In the genomic region with DNA sequence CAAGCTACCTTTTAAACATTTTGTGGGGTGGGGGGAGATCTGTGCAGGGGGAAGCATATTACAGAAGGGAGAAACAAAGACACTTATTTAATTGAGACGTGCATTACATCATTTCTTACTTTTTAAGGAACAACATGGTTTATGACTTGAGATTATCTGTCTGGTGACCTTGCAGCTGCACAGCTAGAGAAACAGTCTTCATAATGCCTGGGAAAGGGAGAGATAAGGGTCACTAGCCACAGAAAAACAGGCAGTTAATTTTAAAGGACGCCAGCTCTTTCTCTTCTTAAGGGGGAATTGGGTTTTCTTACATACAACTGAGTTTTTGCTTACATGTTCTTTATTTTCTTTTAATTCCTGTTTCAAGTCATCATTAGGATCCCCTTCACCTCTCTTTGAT, we compare ENCODE assay signal across 1 cellular context.
TF ChIP-seq lines count a peak whose summit lies in the region.

No MANE protein-coding gene starts in this region.

TF ChIP-seq in K562, 482 proteins besides CTCF, POLR2A, EP300 and RAD21 (continued from another document and continues in another):
- TF ChIP-seq BRF2 (IDR thresholded peaks at IDR 0.05; ENCODE audit: borderline replicate concordance, insufficient read depth, insufficient read length) (no peak), ZNF133 (CRISPR knock-in tag; IDR thresholded peaks at IDR 0.05) (no peak), PTBP1 (IDR thresholded peaks at IDR 0.05; ENCODE audit: low read depth, low read length) (no peak), RFX1 (IDR thresholded peaks at IDR 0.05) (no peak), ZNF274 (IDR thresholded peaks at IDR 0.05; ENCODE audit: borderline replicate concordance, low read depth, low read length) (no peak), ETV6 (IDR thresholded peaks at IDR 0.05; ENCODE audit: borderline replicate concordance in 1 of 2, low read depth in 2 of 2, low read length in 1 of 2) (no peak), ETV6 (CRISPR knock-in tag; IDR thresholded peaks at IDR 0.05; ENCODE audit: borderline replicate concordance) (no peak), NUFIP1 (IDR thresholded peaks at IDR 0.05; ENCODE audit: partially characterized antibody) (no peak), ARNT (IDR thresholded peaks at IDR 0.05) (peak in 1 of 2 experiments; percentile 37; a peak in 2 of 4 replicates), ZBED1 (IDR thresholded peaks at IDR 0.05) (no peak), ZNF277 (CRISPR knock-in tag; IDR thresholded peaks at IDR 0.05; ENCODE audit: borderline replicate concordance) (no peak), CBFB (CRISPR knock-in tag; IDR thresholded peaks at IDR 0.05) (no peak), CBX2 (IDR thresholded peaks at IDR 0.05; ENCODE audit: insufficient read depth, low read length, poor library complexity, severe bottlenecking) (no peak), ZC3H4 (CRISPR knock-in tag; IDR thresholded peaks at IDR 0.05; ENCODE audit: borderline replicate concordance) (no peak), ZNF75A (CRISPR knock-in tag; IDR thresholded peaks at IDR 0.05) (peak; percentile 20; the same call in 1 of the 2 replicates), ETV5 (CRISPR knock-in tag; IDR thresholded peaks at IDR 0.05; ENCODE audit: low read depth) (no peak), ZNF232 (CRISPR knock-in tag; IDR thresholded peaks at IDR 0.05) (no peak), PHF21A (IDR thresholded peaks at IDR 0.05; ENCODE audit: borderline replicate concordance, low read depth) (no peak), ZNF23 (CRISPR knock-in tag; IDR thresholded peaks at IDR 0.05) (no peak)
- TF ChIP-seq, protein P1, sequence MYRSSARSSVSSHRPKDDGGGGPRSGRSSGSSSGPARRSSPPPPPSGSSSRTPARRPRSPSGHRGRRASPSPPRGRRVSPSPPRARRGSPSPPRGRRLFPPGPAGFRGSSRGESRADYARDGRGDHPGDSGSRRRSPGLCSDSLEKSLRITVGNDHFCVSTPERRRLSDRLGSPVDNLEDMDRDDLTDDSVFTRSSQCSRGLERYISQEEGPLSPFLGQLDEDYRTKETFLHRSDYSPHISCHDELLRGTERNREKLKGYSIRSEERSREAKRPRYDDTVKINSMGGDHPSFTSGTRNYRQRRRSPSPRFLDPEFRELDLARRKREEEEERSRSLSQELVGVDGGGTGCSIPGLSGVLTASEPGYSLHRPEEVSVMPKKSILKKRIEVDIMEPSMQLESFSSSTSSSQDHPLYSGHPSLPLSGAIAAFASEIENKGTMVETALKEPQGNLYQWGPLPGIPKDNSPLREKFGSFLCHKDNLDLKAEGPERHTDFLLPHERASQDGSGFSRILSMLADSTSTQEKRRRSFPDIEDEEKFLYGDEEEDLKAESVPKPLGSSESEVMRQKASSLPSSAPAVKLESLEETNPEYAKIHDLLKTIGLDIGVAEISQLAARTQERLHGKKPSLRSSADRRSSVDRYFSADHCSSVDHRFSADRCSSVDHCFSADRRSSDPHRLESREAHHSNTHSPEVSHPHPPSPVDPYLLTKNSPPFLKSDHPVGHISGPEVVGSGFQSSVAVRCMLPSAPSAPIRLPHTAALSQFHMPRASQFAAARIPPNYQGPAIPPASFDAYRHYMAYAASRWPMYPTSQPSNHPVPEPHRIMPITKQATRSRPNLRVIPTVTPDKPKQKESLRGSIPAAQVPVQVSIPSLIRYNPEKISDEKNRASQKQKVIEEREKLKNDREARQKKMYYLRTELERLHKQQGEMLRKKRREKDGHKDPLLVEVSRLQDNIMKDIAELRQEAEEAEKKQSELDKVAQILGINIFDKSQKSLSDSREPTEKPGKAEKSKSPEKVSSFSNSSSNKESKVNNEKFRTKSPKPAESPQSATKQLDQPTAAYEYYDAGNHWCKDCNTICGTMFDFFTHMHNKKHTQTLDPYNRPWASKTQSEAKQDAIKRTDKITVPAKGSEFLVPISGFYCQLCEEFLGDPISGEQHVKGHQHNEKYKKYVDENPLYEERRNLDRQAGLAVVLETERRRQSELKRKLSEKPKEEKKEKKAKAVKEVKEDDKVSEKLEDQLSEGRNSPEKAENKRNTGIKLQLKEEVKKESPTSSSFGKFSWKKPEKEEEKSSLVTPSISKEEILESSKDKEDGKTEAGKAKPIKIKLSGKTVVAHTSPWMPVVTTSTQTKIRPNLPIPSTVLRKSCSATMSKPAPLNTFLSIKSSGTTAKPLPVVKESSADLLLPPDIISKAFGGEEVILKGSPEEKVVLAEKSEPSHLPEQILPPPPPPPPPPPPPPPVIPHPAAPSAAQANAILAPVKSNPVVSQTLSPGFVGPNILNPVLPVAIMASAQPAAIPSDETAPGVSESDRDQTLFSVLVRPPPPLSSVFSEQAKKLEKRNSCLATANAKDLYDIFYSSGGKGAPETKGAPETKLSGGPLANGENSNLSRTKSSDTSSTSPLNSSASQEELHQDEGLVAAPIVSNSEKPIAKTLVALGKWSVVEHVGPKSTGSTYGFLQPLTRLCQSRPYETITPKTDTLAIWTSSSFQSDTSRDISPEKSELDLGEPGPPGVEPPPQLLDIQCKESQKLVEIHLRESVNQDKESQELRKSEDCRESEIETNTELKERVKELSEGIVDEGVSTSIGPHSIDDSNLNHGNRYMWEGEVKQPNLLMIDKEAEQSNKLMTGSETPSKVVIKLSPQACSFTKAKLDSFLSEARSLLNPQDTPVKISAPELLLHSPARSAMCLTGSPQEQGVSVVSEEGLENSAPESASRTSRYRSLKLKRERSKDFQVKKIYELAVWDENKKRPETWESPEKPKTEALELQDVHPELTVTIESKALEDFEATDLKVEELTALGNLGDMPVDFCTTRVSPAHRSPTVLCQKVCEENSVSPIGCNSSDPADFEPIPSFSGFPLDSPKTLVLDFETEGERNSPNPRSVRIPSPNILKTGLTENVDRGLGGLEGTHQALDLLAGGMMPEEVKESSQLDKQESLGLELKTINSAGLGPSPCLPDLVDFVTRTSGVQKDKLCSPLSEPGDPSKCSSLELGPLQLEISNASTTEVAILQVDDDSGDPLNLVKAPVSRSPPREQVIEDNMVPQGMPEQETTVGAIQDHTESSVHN (IDR thresholded peaks at IDR 0.05; ENCODE audit: borderline replicate concordance in 1 of 2, low read depth in 1 of 2), result peak in 1 of 2 experiments; percentile 70; a peak in 2 of 4 replicates
- TF ChIP-seq, protein P2, sequence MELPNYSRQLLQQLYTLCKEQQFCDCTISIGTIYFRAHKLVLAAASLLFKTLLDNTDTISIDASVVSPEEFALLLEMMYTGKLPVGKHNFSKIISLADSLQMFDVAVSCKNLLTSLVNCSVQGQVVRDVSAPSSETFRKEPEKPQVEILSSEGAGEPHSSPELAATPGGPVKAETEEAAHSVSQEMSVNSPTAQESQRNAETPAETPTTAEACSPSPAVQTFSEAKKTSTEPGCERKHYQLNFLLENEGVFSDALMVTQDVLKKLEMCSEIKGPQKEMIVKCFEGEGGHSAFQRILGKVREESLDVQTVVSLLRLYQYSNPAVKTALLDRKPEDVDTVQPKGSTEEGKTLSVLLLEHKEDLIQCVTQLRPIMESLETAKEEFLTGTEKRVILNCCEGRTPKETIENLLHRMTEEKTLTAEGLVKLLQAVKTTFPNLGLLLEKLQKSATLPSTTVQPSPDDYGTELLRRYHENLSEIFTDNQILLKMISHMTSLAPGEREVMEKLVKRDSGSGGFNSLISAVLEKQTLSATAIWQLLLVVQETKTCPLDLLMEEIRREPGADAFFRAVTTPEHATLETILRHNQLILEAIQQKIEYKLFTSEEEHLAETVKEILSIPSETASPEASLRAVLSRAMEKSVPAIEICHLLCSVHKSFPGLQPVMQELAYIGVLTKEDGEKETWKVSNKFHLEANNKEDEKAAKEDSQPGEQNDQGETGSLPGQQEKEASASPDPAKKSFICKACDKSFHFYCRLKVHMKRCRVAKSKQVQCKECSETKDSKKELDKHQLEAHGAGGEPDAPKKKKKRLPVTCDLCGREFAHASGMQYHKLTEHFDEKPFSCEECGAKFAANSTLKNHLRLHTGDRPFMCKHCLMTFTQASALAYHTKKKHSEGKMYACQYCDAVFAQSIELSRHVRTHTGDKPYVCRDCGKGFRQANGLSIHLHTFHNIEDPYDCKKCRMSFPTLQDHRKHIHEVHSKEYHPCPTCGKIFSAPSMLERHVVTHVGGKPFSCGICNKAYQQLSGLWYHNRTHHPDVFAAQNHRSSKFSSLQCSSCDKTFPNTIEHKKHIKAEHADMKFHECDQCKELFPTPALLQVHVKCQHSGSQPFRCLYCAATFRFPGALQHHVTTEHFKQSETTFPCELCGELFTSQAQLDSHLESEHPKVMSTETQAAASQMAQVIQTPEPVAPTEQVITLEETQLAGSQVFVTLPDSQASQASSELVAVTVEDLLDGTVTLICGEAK (IDR thresholded peaks at IDR 0.05), result no peak
- TF ChIP-seq, protein P2 (CRISPR knock-in tag; IDR thresholded peaks at IDR 0.05), result no peak
- TF ChIP-seq, protein P3, sequence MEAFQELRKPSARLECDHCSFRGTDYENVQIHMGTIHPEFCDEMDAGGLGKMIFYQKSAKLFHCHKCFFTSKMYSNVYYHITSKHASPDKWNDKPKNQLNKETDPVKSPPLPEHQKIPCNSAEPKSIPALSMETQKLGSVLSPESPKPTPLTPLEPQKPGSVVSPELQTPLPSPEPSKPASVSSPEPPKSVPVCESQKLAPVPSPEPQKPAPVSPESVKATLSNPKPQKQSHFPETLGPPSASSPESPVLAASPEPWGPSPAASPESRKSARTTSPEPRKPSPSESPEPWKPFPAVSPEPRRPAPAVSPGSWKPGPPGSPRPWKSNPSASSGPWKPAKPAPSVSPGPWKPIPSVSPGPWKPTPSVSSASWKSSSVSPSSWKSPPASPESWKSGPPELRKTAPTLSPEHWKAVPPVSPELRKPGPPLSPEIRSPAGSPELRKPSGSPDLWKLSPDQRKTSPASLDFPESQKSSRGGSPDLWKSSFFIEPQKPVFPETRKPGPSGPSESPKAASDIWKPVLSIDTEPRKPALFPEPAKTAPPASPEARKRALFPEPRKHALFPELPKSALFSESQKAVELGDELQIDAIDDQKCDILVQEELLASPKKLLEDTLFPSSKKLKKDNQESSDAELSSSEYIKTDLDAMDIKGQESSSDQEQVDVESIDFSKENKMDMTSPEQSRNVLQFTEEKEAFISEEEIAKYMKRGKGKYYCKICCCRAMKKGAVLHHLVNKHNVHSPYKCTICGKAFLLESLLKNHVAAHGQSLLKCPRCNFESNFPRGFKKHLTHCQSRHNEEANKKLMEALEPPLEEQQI (IDR thresholded peaks at IDR 0.05), result peak; percentile 26; the same call in 1 of the 2 replicates
- TF ChIP-seq, protein P4, sequence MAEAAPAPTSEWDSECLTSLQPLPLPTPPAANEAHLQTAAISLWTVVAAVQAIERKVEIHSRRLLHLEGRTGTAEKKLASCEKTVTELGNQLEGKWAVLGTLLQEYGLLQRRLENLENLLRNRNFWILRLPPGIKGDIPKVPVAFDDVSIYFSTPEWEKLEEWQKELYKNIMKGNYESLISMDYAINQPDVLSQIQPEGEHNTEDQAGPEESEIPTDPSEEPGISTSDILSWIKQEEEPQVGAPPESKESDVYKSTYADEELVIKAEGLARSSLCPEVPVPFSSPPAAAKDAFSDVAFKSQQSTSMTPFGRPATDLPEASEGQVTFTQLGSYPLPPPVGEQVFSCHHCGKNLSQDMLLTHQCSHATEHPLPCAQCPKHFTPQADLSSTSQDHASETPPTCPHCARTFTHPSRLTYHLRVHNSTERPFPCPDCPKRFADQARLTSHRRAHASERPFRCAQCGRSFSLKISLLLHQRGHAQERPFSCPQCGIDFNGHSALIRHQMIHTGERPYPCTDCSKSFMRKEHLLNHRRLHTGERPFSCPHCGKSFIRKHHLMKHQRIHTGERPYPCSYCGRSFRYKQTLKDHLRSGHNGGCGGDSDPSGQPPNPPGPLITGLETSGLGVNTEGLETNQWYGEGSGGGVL (CRISPR knock-in tag; IDR thresholded peaks at IDR 0.05), result no peak
- TF ChIP-seq, protein P5, sequence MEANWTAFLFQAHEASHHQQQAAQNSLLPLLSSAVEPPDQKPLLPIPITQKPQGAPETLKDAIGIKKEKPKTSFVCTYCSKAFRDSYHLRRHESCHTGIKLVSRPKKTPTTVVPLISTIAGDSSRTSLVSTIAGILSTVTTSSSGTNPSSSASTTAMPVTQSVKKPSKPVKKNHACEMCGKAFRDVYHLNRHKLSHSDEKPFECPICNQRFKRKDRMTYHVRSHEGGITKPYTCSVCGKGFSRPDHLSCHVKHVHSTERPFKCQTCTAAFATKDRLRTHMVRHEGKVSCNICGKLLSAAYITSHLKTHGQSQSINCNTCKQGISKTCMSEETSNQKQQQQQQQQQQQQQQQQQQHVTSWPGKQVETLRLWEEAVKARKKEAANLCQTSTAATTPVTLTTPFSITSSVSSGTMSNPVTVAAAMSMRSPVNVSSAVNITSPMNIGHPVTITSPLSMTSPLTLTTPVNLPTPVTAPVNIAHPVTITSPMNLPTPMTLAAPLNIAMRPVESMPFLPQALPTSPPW (CRISPR knock-in tag; IDR thresholded peaks at IDR 0.05), result peak; percentile 41; the same call in 1 of the 2 replicates
